In the genomic region with DNA sequence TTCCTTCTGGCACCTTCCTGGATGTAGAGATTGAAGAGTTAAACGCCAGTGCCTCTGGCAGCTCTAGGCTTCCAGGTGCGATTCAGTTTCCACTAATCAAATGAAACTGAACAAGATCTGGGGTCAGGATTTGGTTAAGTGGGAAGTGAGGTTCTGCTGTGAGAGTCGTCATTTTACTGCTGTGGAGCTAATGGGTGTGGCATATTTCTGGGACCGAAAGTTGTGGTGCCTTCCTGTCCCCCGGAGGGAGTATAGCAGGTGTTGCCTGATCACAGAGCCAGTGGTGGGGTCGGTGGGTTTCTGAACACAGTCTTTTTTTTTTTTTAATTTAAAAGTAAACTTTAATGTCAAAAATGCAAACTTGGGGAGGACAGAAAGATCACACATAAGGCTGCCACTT, we compare ENCODE assay signal across 18 cellular contexts. TPM values are rescaled to one million over a fixed set of nuclear protein-coding genes. Genes with fewer than 3 reads are reported as not detected.
DNase-seq lines count a peak whose midpoint lies in the region; FAIRE-seq and TF ChIP-seq lines count a peak whose summit lies in the region.
"Had no signal": no experiment of that assay in that cellular context is flagged by ENCODE, and none has a peak within 500 bp of the region (broad histone marks: within the 10 kb centered on the region; RNA-seq: fewer than 3 reads in every experiment).

No MANE protein-coding gene starts in this region.

- H3K27me3 Mint-ChIP-seq in nephron progenitor cell (ENCODE audit: low read depth, poor library complexity), result peaks cover 81% of the 10 kb centered on the region
- peaks cover 36% of the 10 kb centered on the region for H3K27me3 Mint-ChIP-seq in activated CD4-positive, alpha-beta T cell treated with anti-CD3 and anti-CD28 coated beads, Interleukin-2, amount 10 ng/mL, durations not matched to agents 24 days and 14 days

- H3K36me3 ChIP-seq in BLaER1 treated with 17β-estradiol and CSF1 and Interleukin-3, amounts not matched to agents 10 nM and 100 nM, result no peaks in the 10 kb centered on the region
- no peaks in the 10 kb centered on the region for H3K36me3 ChIP-seq in kidney (ENCODE audit: control insufficient read depth in 1 of 2, insufficient read depth in 2 of 2, low read length in 2 of 2)

- intact Hi-C loops in kidney (cut with DNase I), result no loop called here
- intact Hi-C loops in activated CD4-positive, alpha-beta T cell treated with anti-CD3 and anti-CD28 coated beads, Interleukin-2, amount 10 ng/mL, durations not matched to agents 24 days and 14 days (cut with micrococcal nuclease), result no loop called here

- H3K4me1 ChIP-seq in BLaER1 treated with 17β-estradiol and CSF1 and Interleukin-3, amounts not matched to agents 10 nM and 100 nM, result peaks cover 7 to 15% (median 13%) of the 10 kb centered on the region in 10 experiments; a peak in 18 of 20 replicates
- no peaks in the 10 kb centered on the region for H3K4me1 ChIP-seq in kidney (ENCODE audit: control insufficient read depth in 1 of 2, insufficient read depth in 1 of 2, low read depth in 1 of 2, low read length in 2 of 2)

- H3K9me3 Mint-ChIP-seq in nephron progenitor cell, result peaks cover 17% of the 10 kb centered on the region
- no peaks in the 10 kb centered on the region for H3K9me3 Mint-ChIP-seq in activated CD4-positive, alpha-beta T cell treated with anti-CD3 and anti-CD28 coated beads, Interleukin-2, amount 10 ng/mL, durations not matched to agents 24 days and 14 days
- H3K9me3 Mint-ChIP-seq: CD4-positive, alpha-beta T cell; GM23338 had no signal

- no peak overlapping the region for H3K4me3 Mint-ChIP-seq in nephron progenitor cell
- no peak overlapping the region for H3K4me3 Mint-ChIP-seq in activated CD4-positive, alpha-beta T cell treated with anti-CD3 and anti-CD28 coated beads, Interleukin-2, amount 10 ng/mL, durations not matched to agents 24 days and 14 days
- H3K4me3 Mint-ChIP-seq: CD14-positive monocyte; CD4-positive, alpha-beta T cell; CD8-positive, alpha-beta memory T cell; GM23338; H9 had no signal

- DNase-seq in Jurkat, Clone E6-1 (ENCODE audit: low read depth, low spot score), result peak; percentile 74
- peak; percentile 2 for DNase-seq in kidney
- DNase-seq in inferior parietal cortex (ENCODE audit: extremely low spot score), result no peak
- DNase-seq in nephron progenitor cell, result no peak
- no peak for DNase-seq in activated CD4-positive, alpha-beta T cell treated with anti-CD3 and anti-CD28 coated beads, Interleukin-2, amount 10 ng/mL, durations not matched to agents 24 days and 14 days
- DNase-seq: CD4-positive, alpha-beta T cell; CD8-positive, alpha-beta memory T cell; DMS 273 treated with DMSO at 0.1 percent for 48 hours; DMS79; EL; GDM1; H9 had no signal

- no peaks in the 10 kb centered on the region for H3K4me1 Mint-ChIP-seq in nephron progenitor cell
- H3K4me1 Mint-ChIP-seq in activated CD4-positive, alpha-beta T cell treated with anti-CD3 and anti-CD28 coated beads, Interleukin-2, amount 10 ng/mL, durations not matched to agents 24 days and 14 days, result no peaks in the 10 kb centered on the region
- H3K4me1 Mint-ChIP-seq: CD14-positive monocyte, GM23338, H9 had no signal

- no peak overlapping the region for H3K4me3 ChIP-seq in BLaER1 treated with 17β-estradiol and CSF1 and Interleukin-3, amounts not matched to agents 10 nM and 100 nM
- no peak overlapping the region for H3K4me3 ChIP-seq in Jurkat, Clone E6-1 (ENCODE audit: low read length)
- H3K4me3 ChIP-seq in kidney (ENCODE audit: low read length in 2 of 2), result no peak overlapping the region
- H3K4me3 ChIP-seq: GM12878, GM23338 had no signal

- H3K27ac ChIP-seq in BLaER1 treated with 17β-estradiol and CSF1 and Interleukin-3, amounts not matched to agents 10 nM and 100 nM, result no peak overlapping the region
- no peak overlapping the region for H3K27ac ChIP-seq in kidney (ENCODE audit: low read depth in 2 of 2, low read length in 2 of 2)

- H3K27me3 ChIP-seq in BLaER1 treated with 17β-estradiol and CSF1 and Interleukin-3, amounts not matched to agents 10 nM and 100 nM, result peaks cover 6 to 16% (median 9%) of the 10 kb centered on the region in 11 experiments; a peak in 21 of 22 replicates

- no peak overlapping the region for H3K27ac Mint-ChIP-seq in nephron progenitor cell
- H3K27ac Mint-ChIP-seq in activated CD4-positive, alpha-beta T cell treated with anti-CD3 and anti-CD28 coated beads, Interleukin-2, amount 10 ng/mL, durations not matched to agents 24 days and 14 days, result no peak overlapping the region
- H3K27ac Mint-ChIP-seq: CD14-positive monocyte; CD4-positive, alpha-beta T cell; CD8-positive, alpha-beta memory T cell; GM23338; H9 had no signal

- 0 out of 22 replicates have a peak overlapping the region, but pooled peaks of 1 of the 11 experiments have one; percentile 25 for H3K9ac ChIP-seq in BLaER1 treated with 17β-estradiol and CSF1 and Interleukin-3, amounts not matched to agents 10 nM and 100 nM
- H3K9ac ChIP-seq in kidney (ENCODE audit: low read length in 2 of 2), result no peak overlapping the region

- H3K9me3 ChIP-seq in BLaER1 treated with 17β-estradiol and CSF1 and Interleukin-3, amounts not matched to agents 10 nM and 100 nM (replicated peaks in 1 of 11), result 0 out of 22 replicates have a peak, but pooled peaks cover 0 to 6% (median 0%) of the 10 kb centered on the region in 11 experiments
- H3K9me3 ChIP-seq in kidney (ENCODE audit: control insufficient read depth in 1 of 2, low read length in 2 of 2), result no peaks in the 10 kb centered on the region

- no peak for FAIRE-seq in kidney (lab: Jason Lieb, UNC)
- FAIRE-seq: D721Med, GM12878, GM18507 had no signal

- no peak for TF ChIP-seq CTCF in kidney (IDR thresholded peaks at IDR 0.05; ENCODE audit: borderline replicate concordance, extremely low read depth, insufficient read depth)
- TF ChIP-seq CTCF in nephron progenitor cell (IDR thresholded peaks at IDR 0.05), result no peak

- H3K36me3 Mint-ChIP-seq in nephron progenitor cell (ENCODE audit: low read depth), result no peaks in the 10 kb centered on the region
- H3K36me3 Mint-ChIP-seq in activated CD4-positive, alpha-beta T cell treated with anti-CD3 and anti-CD28 coated beads, Interleukin-2, amount 10 ng/mL, durations not matched to agents 24 days and 14 days (ENCODE audit: low read depth), result no peaks in the 10 kb centered on the region
- H3K36me3 Mint-ChIP-seq: CD14-positive monocyte had no signal

- peaks cover 0 to 2% (median 0%) of the 10 kb centered on the region in 11 experiments; a peak in 1 of 22 replicates for H4K20me1 ChIP-seq in BLaER1 treated with 17β-estradiol and CSF1 and Interleukin-3, amounts not matched to agents 10 nM and 100 nM

- peak overlapping the region; percentile 21 to 70 (median 47) for H3K4me2 ChIP-seq in BLaER1 treated with 17β-estradiol and CSF1 and Interleukin-3, amounts not matched to agents 10 nM and 100 nM
- H3K4me2 ChIP-seq: GM23338 had no signal

RNA-seq across cellular contexts. Expression of a gene that starts 37.0 kb away (rescaled TPM):
- 0.26 TPM for polyA plus RNA-seq in Jurkat, Clone E6-1 (2012; ENCODE audit: insufficient read depth, insufficient read length)
- total RNA-seq in kidney, result 0.16 TPM
- polyA plus RNA-seq in kidney (ENCODE audit: insufficient read depth, low read depth, low replicate concordance), result 0.13 TPM
- total RNA-seq in activated CD4-positive, alpha-beta T cell treated with anti-CD3 and anti-CD28 coated beads, Interleukin-2, amount 10 ng/mL, durations not matched to agents 24 days and 14 days, result 1.2 and 1.3 TPM in 2 replicates
- total RNA-seq: GM12878 had no signal
- polyA plus RNA-seq: CD14-positive monocyte; CD8-positive, alpha-beta memory T cell had no signal

RNA-seq across cellular contexts. Expression of a gene that starts 47.0 kb away (rescaled TPM):
- 71.8 TPM for polyA plus RNA-seq in Jurkat, Clone E6-1 (2012; ENCODE audit: insufficient read depth, insufficient read length)
- 49.6 TPM for total RNA-seq in kidney
- 75.4 TPM for polyA plus RNA-seq in kidney (ENCODE audit: insufficient read depth, low read depth, low replicate concordance)
- 94.4 and 95.1 TPM in 2 replicates for total RNA-seq in activated CD4-positive, alpha-beta T cell treated with anti-CD3 and anti-CD28 coated beads, Interleukin-2, amount 10 ng/mL, durations not matched to agents 24 days and 14 days

Comparison
In these comparisons a context has a peak if more than half of its experiments do, and no peak if none do; other contexts are left out.
1. DNase-seq: peak in Jurkat, Clone E6-1 (single experiment) and kidney (single experiment); none in inferior parietal cortex (single experiment), nephron progenitor cell (single experiment) and activated CD4-positive, alpha-beta T cell treated with anti-CD3 and anti-CD28 coated beads, Interleukin-2, amount 10 ng/mL, durations not matched to agents 24 days and 14 days (single experiment).